20 cellular contexts compared by ENCODE assay signal in genomic region chr6:132515386-132515785, GRCh38. TPM values are rescaled to one million over a fixed set of nuclear protein-coding genes. Genes with fewer than 3 reads are reported as not detected.
DNase-seq lines count a peak whose midpoint lies in the region; ATAC-seq and TF ChIP-seq lines count a peak whose summit lies in the region.
"Had no signal": no experiment of that assay in that cellular context is flagged by ENCODE, and none has a peak within 500 bp of the region (broad histone marks: within the 10 kb centered on the region; RNA-seq: fewer than 3 reads in every experiment).

No MANE protein-coding gene starts in this region.

- no peak for DNase-seq in ascending aorta (ENCODE audit: low spot score in 2 of 2)
- no peak for DNase-seq in neural crest cell (ENCODE audit: low read depth, low spot score)
- no peak for DNase-seq in KG1 (lab: John Stamatoyannopoulos, UW)
- no peak for DNase-seq in thyroid gland
- DNase-seq: ACHN, C1 segment of cervical spinal cord, EL, GF-D8, H9, HFFc6, NCI-H1092, NCI-H1436, NCI-H187 treated with DMSO at 0.1 percent for 48 hours, NCI-H2107, NCI-H510A treated with DMSO at 0.1 percent for 48 hours, NCI-H774, SJCRH30 had no signal

- H3K9me3 ChIP-seq in ascending aorta (no peaks in the 10 kb centered on the region), thyroid gland (no peaks in the 10 kb centered on the region)
- H3K9me3 ChIP-seq: SJCRH30 had no signal

- intact Hi-C loops in ascending aorta (cut with DNase I) (loop anchor here (10.0 kb wide), 3 partner anchors 299 to 1659 kb away; partner anchors contain the start of gene RPS12), thyroid gland (cut with DNase I) (no loop called here)

- no peaks in the 10 kb centered on the region for H3K9me3 Mint-ChIP-seq in neural crest cell
- H3K9me3 Mint-ChIP-seq: H9, HFFc6 had no signal

- H3K36me3 Mint-ChIP-seq in neural crest cell (ENCODE audit: low read depth) = no peaks in the 10 kb centered on the region

- WGBS in thyroid gland, 2 donors = 75 to 77% methylated on average over 2 of the region's 2 CpGs

- peaks cover 31% of the 10 kb centered on the region for H3K27me3 Mint-ChIP-seq in neural crest cell (ENCODE audit: low read depth)

- no peak overlapping the region for H3K9ac ChIP-seq in KMS-11

- H3K4me3 Mint-ChIP-seq in neural crest cell = peak overlapping the region; percentile 12
- H3K4me3 Mint-ChIP-seq: H9, HFFc6 had no signal

- ATAC-seq in GM18520 (IDR thresholded peaks at IDR 0.05; ENCODE audit: unreplicated experiment) = no peak
- ATAC-seq in GM19463 (IDR thresholded peaks at IDR 0.05; ENCODE audit: unreplicated experiment) = no peak

- TF ChIP-seq POLR2A in thyroid gland (IDR thresholded peaks at IDR 0.05) = no peak

- H3K4me1 ChIP-seq in KMS-11 (ENCODE audit: low read depth, poor library complexity, severe bottlenecking) (peaks cover 33% of the 10 kb centered on the region), ascending aorta (peaks cover 10 to 29% of the 10 kb centered on the region in 2 donors), thyroid gland (peaks cover 20 to 22% of the 10 kb centered on the region in 2 donors)
- H3K4me1 ChIP-seq: SJCRH30 had no signal

- peak overlapping the region; percentile 11; the same call in 1 of the 2 replicates for H2AFZ ChIP-seq in KMS-11 (ENCODE audit: low read depth)

- H3K79me2 ChIP-seq in KMS-11 (ENCODE audit: insufficient read depth, low read depth) = peaks cover 19% of the 10 kb centered on the region; the same call in 1 of the 2 replicates

- TF ChIP-seq CTCF in KMS-11 (conservative IDR thresholded peaks at IDR 0.05; ENCODE audit: low read depth, low read length) = no peak
- TF ChIP-seq CTCF in ascending aorta (IDR thresholded peaks at IDR 0.05) = no peak
- no peak for TF ChIP-seq CTCF in neural crest cell (conservative IDR thresholded peaks at IDR 0.05)
- no peak for TF ChIP-seq CTCF in thyroid gland (IDR thresholded peaks at IDR 0.05)

- no peak overlapping the region for H3K4me2 ChIP-seq in KMS-11

- H3K27me3 ChIP-seq in KMS-11 (ENCODE audit: insufficient read depth, low read depth) (no peaks in the 10 kb centered on the region), ascending aorta (no peaks in the 10 kb centered on the region), thyroid gland (no peaks in the 10 kb centered on the region)

- H3K4me1 Mint-ChIP-seq in neural crest cell = peaks cover 28% of the 10 kb centered on the region

- no peak overlapping the region for H3K4me3 ChIP-seq in KMS-11 (IDR thresholded peaks at IDR 0.05; ENCODE audit: insufficient read depth, low read depth, low read length)
- H3K4me3 ChIP-seq in ascending aorta = no peak overlapping the region
- no peak overlapping the region for H3K4me3 ChIP-seq in thyroid gland (replicated peaks in 1 of 3)
- H3K4me3 ChIP-seq: SJCRH30 had no signal

- H4K20me1 ChIP-seq in KMS-11 (ENCODE audit: insufficient read depth) = no peaks in the 10 kb centered on the region

- H3K27ac Mint-ChIP-seq in neural crest cell (ENCODE audit: unreplicated experiment) = no peak overlapping the region
- H3K27ac Mint-ChIP-seq: H9, HFFc6 had no signal

- H3K36me3 ChIP-seq in KMS-11 (ENCODE audit: insufficient read depth) (no peaks in the 10 kb centered on the region), ascending aorta (no peaks in the 10 kb centered on the region), thyroid gland (no peaks in the 10 kb centered on the region)
- H3K36me3 ChIP-seq: SJCRH30 had no signal

- H3K27ac ChIP-seq in KMS-11 (no peak overlapping the region), ascending aorta (peak overlapping the region; percentile 74 to 88), thyroid gland (no peak overlapping the region)
- H3K27ac ChIP-seq: SJCRH30 had no signal

RNA-seq across cellular contexts. Expression of gene STX7, which starts 2.5 kb away (rescaled TPM):
- 18.3 TPM for total RNA-seq in ascending aorta
- total RNA-seq in neural crest cell = 30.0 and 34.5 TPM in 2 replicates
- total RNA-seq in thyroid gland = 10 to 100 TPM; 45.7 to 70.6 (median 53.2) TPM

RNA-seq across cellular contexts. Expression of gene TAAR9, which starts 22.7 kb away (rescaled TPM):
- total RNA-seq in ascending aorta = not detected
- not detected in 2 replicates for total RNA-seq in neural crest cell
- total RNA-seq in thyroid gland = not detected
- total RNA-seq: H9, HFFc6, SJCRH30 had no signal

RNA-seq across cellular contexts. Expression of gene TAAR8, which starts 37.1 kb away (rescaled TPM):
- total RNA-seq in ascending aorta = not detected
- total RNA-seq in neural crest cell = not detected in 2 replicates
- not detected for total RNA-seq in thyroid gland
- total RNA-seq: H9, HFFc6, SJCRH30 had no signal

RNA-seq across cellular contexts. Expression of gene TAAR6, which starts 54.7 kb away (rescaled TPM):
- total RNA-seq in ascending aorta (not detected), neural crest cell (not detected in 2 replicates), thyroid gland (not detected)
- total RNA-seq: H9, HFFc6, SJCRH30 had no signal

Comparison
In these comparisons a context has a peak if more than half of its experiments do, and no peak if none do; other contexts are left out.
1. H3K27ac ChIP-seq: peak in ascending aorta (2 of 2); none in KMS-11 (single experiment) and thyroid gland (0 of 3).